Comparison of ENCODE assay signal across 34 cellular contexts in genomic region chr12:5626146-5626545, GRCh38.
"Had no signal": no experiment of that assay in that cellular context is flagged by ENCODE, and none has a peak within 500 bp of the region (broad histone marks: within the 10 kb centered on the region; RNA-seq: fewer than 3 reads in every experiment).

No MANE protein-coding gene starts in this region.

- ATAC-seq: activated CD8-positive, alpha-beta T cell treated with anti-CD3 and anti-CD28 coated beads for 36 hours; activated naive CD4-positive, alpha-beta T cell treated with anti-CD3 and anti-CD28 coated beads, Interleukin-2, amount 50 U/mL, for 72 hours; activated T-cell treated with anti-CD3 and anti-CD28 coated beads, Interleukin-2, amount 50 U/mL, for 4 hours; activated T-cell treated with anti-CD3 and anti-CD28 coated beads, Interleukin-2, amount 50 U/mL, for 72 hours; activated T-helper 17 cell treated with anti-CD3 and anti-CD28 coated beads, Interleukin-2, amount 50 U/mL, for 72 hours; body of pancreas had no signal

- H3K27ac ChIP-seq: adrenal gland, body of pancreas, brain microvascular endothelial cell, breast epithelium, VCaP had no signal

- DNase-seq: activated B cell treated with CpG ODN at 0.5 μM for 24 hours; activated CD4-positive, alpha-beta memory T cell treated with anti-CD3 and anti-CD28 coated beads for 36 hours; activated CD4-positive, alpha-beta T cell treated with anti-CD3 and anti-CD28 coated beads for 4 hours; activated CD4-positive, alpha-beta T cell treated with anti-CD3 and anti-CD28 coated beads, Interleukin-2, amount 10 ng/mL, durations not matched to agents 24 days and 14 days; activated CD4-positive, alpha-beta T cell treated with anti-CD3 and anti-CD28 coated beads, Interleukin-2, amount 50 U/mL, for 1 hour; activated CD4-positive, alpha-beta T cell treated with anti-CD3 and anti-CD28 coated beads, Interleukin-2, amount 50 U/mL, for 4 hours; activated CD4-positive, CD25-positive, alpha-beta regulatory T cell treated with anti-CD3 and anti-CD28 coated beads, Interleukin-2, amount 50 U/mL, for 72 hours; activated CD8-positive, alpha-beta memory T cell treated with anti-CD3 and anti-CD28 coated beads, Interleukin-2, amount 50 U/mL, for 4 hours; activated CD8-positive, alpha-beta T cell treated with anti-CD3 and anti-CD28 coated beads for 36 hours; activated effector memory CD4-positive, alpha-beta T cell treated with anti-CD3 and anti-CD28 coated beads, Interleukin-2, amount 50 U/mL, for 16 hours; activated gamma-delta T cell treated with Interleukin-2 at 50 U/mL for 16 hours; activated naive CD4-positive, alpha-beta T cell; activated naive CD4-positive, alpha-beta T cell treated with anti-CD3 and anti-CD28 coated beads for 36 hours; activated naive CD4-positive, alpha-beta T cell treated with anti-CD3 and anti-CD28 coated beads, Interleukin-2, amount 50 U/mL, for 16 hours; activated naive CD8-positive, alpha-beta T cell treated with anti-CD3 and anti-CD28 coated beads for 36 hours; activated T-cell treated with anti-CD3 and anti-CD28 coated beads for 4 hours; activated T-cell treated with anti-CD3 and anti-CD28 coated beads, Interleukin-2, amount 50 U/mL, for 1 hour; activated T-cell treated with anti-CD3 and anti-CD28 coated beads, Interleukin-2, amount 50 U/mL, for 4 hours; activated T-cell treated with anti-CD3 and anti-CD28 coated beads, Interleukin-2, amount 50 U/mL, for 72 hours; adrenal gland; amniotic stem cell; aorta; body of pancreas; brain microvascular endothelial cell; central memory CD4-positive, alpha-beta T cell; T-helper 2 cell; T-helper 9 cell had no signal

- H3K4me3 ChIP-seq: adrenal gland, body of pancreas, breast epithelium had no signal

- H3K36me3 Mint-ChIP-seq: activated CD4-positive, alpha-beta memory T cell treated with anti-CD3 and anti-CD28 coated beads for 36 hours; activated naive CD4-positive, alpha-beta T cell treated with anti-CD3 and anti-CD28 coated beads, Interleukin-2, amount 50 U/mL, for 72 hours; activated naive CD8-positive, alpha-beta T cell treated with anti-CD3 and anti-CD28 coated beads for 36 hours had no signal

- H3K27me3 Mint-ChIP-seq: activated CD4-positive, alpha-beta memory T cell treated with anti-CD3 and anti-CD28 coated beads for 36 hours; activated CD4-positive, alpha-beta T cell treated with anti-CD3 and anti-CD28 coated beads, Interleukin-2, amount 10 ng/mL, durations not matched to agents 24 days and 14 days had no signal

- H3K9me3 ChIP-seq: adrenal gland, body of pancreas, breast epithelium had no signal

- H3K4me1 ChIP-seq: adrenal gland, body of pancreas, breast epithelium had no signal

- H3K27ac Mint-ChIP-seq: activated B cell treated with CpG ODN at 0.5 μM for 24 hours; activated CD4-positive, alpha-beta memory T cell treated with anti-CD3 and anti-CD28 coated beads for 36 hours; activated CD4-positive, alpha-beta T cell treated with anti-CD3 and anti-CD28 coated beads, Interleukin-2, amount 10 ng/mL, durations not matched to agents 24 days and 14 days; activated CD8-positive, alpha-beta T cell treated with anti-CD3 and anti-CD28 coated beads for 36 hours; activated naive CD4-positive, alpha-beta T cell treated with anti-CD3 and anti-CD28 coated beads for 36 hours; activated naive CD4-positive, alpha-beta T cell treated with anti-CD3 and anti-CD28 coated beads, Interleukin-2, amount 50 U/mL, for 72 hours; activated naive CD8-positive, alpha-beta T cell treated with anti-CD3 and anti-CD28 coated beads for 36 hours; activated T-cell treated with anti-CD3 and anti-CD28 coated beads, Interleukin-2, amount 50 U/mL, for 72 hours; activated T-helper 1 cell treated with anti-CD3 and anti-CD28 coated beads, Interleukin-12 subunit alpha, Interleukin-12 subunit beta, Interleukin-2, Interleukin-4 antibody, amounts not matched to agents 30 ng/mL and 10 ng/mL and 1 ng/mL, durations not matched to agents 14 hours and 24 hours and 36 hours; activated T-helper 17 cell treated with anti-CD3 and anti-CD28 coated beads, Interleukin-2, amount 50 U/mL, for 72 hours; T-helper 1 cell treated with Interleukin-12 subunit alpha and Interleukin-12 subunit beta and Interleukin-4 antibody, amounts not matched to agents 30 μg/mL and 1 μg/mL, for 36 hours; T-helper 2 cell treated with Interferon-gamma antibody and Interleukin-4, amounts not matched to agents 5 μg/mL and 100 μg/mL, for 36 hours had no signal

- H3K4me1 Mint-ChIP-seq: activated B cell treated with CpG ODN at 0.5 μM for 24 hours; activated CD4-positive, alpha-beta T cell treated with anti-CD3 and anti-CD28 coated beads, Interleukin-2, amount 10 ng/mL, durations not matched to agents 24 days and 14 days; activated naive CD8-positive, alpha-beta T cell treated with anti-CD3 and anti-CD28 coated beads for 36 hours had no signal

- H3K36me3 ChIP-seq: adrenal gland, brain microvascular endothelial cell, breast epithelium had no signal

- H3K4me3 Mint-ChIP-seq: activated B cell treated with CpG ODN at 0.5 μM for 24 hours; activated CD4-positive, alpha-beta memory T cell treated with anti-CD3 and anti-CD28 coated beads for 36 hours; activated CD4-positive, alpha-beta T cell treated with anti-CD3 and anti-CD28 coated beads, Interleukin-2, amount 10 ng/mL, durations not matched to agents 24 days and 14 days; activated CD8-positive, alpha-beta T cell treated with anti-CD3 and anti-CD28 coated beads for 36 hours; activated naive CD4-positive, alpha-beta T cell treated with anti-CD3 and anti-CD28 coated beads for 36 hours; activated naive CD8-positive, alpha-beta T cell treated with anti-CD3 and anti-CD28 coated beads for 36 hours; activated T-cell treated with anti-CD3 and anti-CD28 coated beads, Interleukin-2, amount 50 U/mL, for 4 hours; activated T-cell treated with anti-CD3 and anti-CD28 coated beads, Interleukin-2, amount 50 U/mL, for 72 hours; activated T-helper 1 cell treated with anti-CD3 and anti-CD28 coated beads, Interleukin-12 subunit alpha, Interleukin-12 subunit beta, Interleukin-2, Interleukin-4 antibody, amounts not matched to agents 30 ng/mL and 10 ng/mL and 1 ng/mL, durations not matched to agents 14 hours and 24 hours and 36 hours; activated T-helper 17 cell treated with anti-CD3 and anti-CD28 coated beads, Interleukin-2, amount 50 U/mL, for 72 hours; T-helper 1 cell treated with Interleukin-12 subunit alpha and Interleukin-12 subunit beta and Interleukin-4 antibody, amounts not matched to agents 30 μg/mL and 1 μg/mL, for 36 hours; T-helper 2 cell treated with Interferon-gamma antibody and Interleukin-4, amounts not matched to agents 5 μg/mL and 100 μg/mL, for 36 hours had no signal

- H3K27me3 ChIP-seq: adrenal gland, body of pancreas, brain microvascular endothelial cell had no signal

- H3K9me3 Mint-ChIP-seq: activated B cell treated with CpG ODN at 0.5 μM for 24 hours; activated CD4-positive, alpha-beta memory T cell treated with anti-CD3 and anti-CD28 coated beads for 36 hours; activated CD4-positive, alpha-beta T cell treated with anti-CD3 and anti-CD28 coated beads, Interleukin-2, amount 10 ng/mL, durations not matched to agents 24 days and 14 days; activated CD8-positive, alpha-beta T cell treated with anti-CD3 and anti-CD28 coated beads for 36 hours; activated naive CD4-positive, alpha-beta T cell treated with anti-CD3 and anti-CD28 coated beads for 36 hours; activated naive CD4-positive, alpha-beta T cell treated with anti-CD3 and anti-CD28 coated beads, Interleukin-2, amount 50 U/mL, for 72 hours; activated naive CD8-positive, alpha-beta T cell treated with anti-CD3 and anti-CD28 coated beads for 36 hours; activated T-cell treated with anti-CD3 and anti-CD28 coated beads, Interleukin-2, amount 50 U/mL, for 4 hours; activated T-cell treated with anti-CD3 and anti-CD28 coated beads, Interleukin-2, amount 50 U/mL, for 72 hours; activated T-helper 1 cell treated with anti-CD3 and anti-CD28 coated beads, Interleukin-12 subunit alpha, Interleukin-12 subunit beta, Interleukin-2, Interleukin-4 antibody, amounts not matched to agents 30 ng/mL and 10 ng/mL and 1 ng/mL, durations not matched to agents 14 hours and 24 hours and 36 hours; activated T-helper 17 cell treated with anti-CD3 and anti-CD28 coated beads, Interleukin-2, amount 50 U/mL, for 72 hours; T-helper 1 cell treated with Interleukin-12 subunit alpha and Interleukin-12 subunit beta and Interleukin-4 antibody, amounts not matched to agents 30 μg/mL and 1 μg/mL, for 36 hours; T-helper 2 cell treated with Interferon-gamma antibody and Interleukin-4, amounts not matched to agents 5 μg/mL and 100 μg/mL, for 36 hours had no signal
